1 cellular context compared by ENCODE assay signal in the genomic region with DNA sequence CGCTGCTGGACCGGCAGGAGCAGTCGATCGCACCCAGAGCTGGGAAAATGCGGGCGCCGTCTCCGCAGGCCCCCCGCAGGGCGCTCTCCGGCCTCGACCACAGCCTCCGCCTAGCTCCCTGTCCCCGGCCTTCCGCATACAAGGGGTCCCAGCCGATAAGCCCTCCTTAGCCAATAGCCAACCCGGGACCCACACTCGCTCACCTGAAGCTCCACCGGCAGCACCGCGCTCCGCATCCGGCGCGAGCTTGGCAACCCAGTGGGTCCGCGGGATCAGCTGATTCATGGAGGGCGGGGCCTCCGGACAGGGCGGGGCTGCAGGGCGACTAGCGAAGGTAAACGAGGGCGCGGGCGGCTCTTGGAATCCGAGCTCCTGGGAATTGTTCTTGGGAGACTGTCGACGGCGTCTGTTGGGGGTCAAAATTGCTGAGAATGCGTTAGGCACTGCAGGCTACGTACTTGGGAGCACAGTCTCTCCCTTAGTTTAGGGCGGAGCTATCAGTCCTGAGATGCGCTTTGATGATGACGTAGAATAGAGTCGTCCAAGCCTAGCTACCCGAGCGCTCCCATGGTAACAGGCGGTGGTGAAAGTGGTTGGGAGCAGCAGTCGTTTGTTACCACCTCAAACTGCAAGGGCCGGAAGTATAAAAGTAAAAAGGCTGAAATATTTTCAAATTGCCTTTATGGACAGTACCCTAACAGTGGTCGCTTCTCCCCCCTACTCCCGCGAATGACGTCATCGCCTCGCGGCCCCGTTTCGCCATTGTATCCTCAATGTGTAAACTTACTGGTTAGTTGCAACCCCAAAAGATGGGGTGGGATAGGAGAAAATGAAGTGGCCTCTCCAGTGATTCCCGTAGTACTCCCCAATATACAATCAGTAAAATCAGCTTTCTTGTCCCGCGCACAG.
TF ChIP-seq lines count a peak whose summit lies in the region.

Gene ALS2, minus strand, starts transcription at position 260 of the 909 bp plus-strand sequence. CDS start 12,048 bp downstream, outside the sequence.

TF ChIP-seq in HepG2, 621 proteins besides CTCF, POLR2A, EP300 and RAD21 (continued from another document and continues in another):
- peak; percentile 87; the same call in 1 of the 2 replicates for TF ChIP-seq ZNF580 (CRISPR knock-in tag; IDR thresholded peaks at IDR 0.05; ENCODE audit: borderline replicate concordance, low read depth)
- peak; percentile 88 for TF ChIP-seq ZNF761 (CRISPR knock-in tag; conservative IDR thresholded peaks at IDR 0.05)
- TF ChIP-seq ETV5 (CRISPR knock-in tag; IDR thresholded peaks at IDR 0.05; ENCODE audit: borderline replicate concordance): peak; percentile 84
- peak; percentile 94 for TF ChIP-seq SRSF1 (optimal IDR thresholded peaks at IDR 0.05; ENCODE audit: low read depth, low read length)
- peak; percentile 99 for TF ChIP-seq ZMYM4 (CRISPR knock-in tag; IDR thresholded peaks at IDR 0.05)
- peak; percentile 93 for TF ChIP-seq THAP11 (CRISPR knock-in tag; IDR thresholded peaks at IDR 0.05)
- TF ChIP-seq FIP1L1 (IDR thresholded peaks at IDR 0.05; ENCODE audit: borderline replicate concordance, insufficient read depth, low read depth, low read length): 0 out of 2 replicates have a peak, but pooled peaks have one; percentile 5
- no peak; the same call in 1 of the 2 replicates for TF ChIP-seq ZNF446 (CRISPR knock-in tag; IDR thresholded peaks at IDR 0.05)
- peak; percentile 100 for TF ChIP-seq ZNF224 (CRISPR knock-in tag; IDR thresholded peaks at IDR 0.05)
- TF ChIP-seq KDM3A (CRISPR knock-in tag; IDR thresholded peaks at IDR 0.05; ENCODE audit: low read depth): peak; percentile 30; the same call in 1 of the 2 replicates
- TF ChIP-seq ZNF883 (CRISPR knock-in tag; IDR thresholded peaks at IDR 0.05; ENCODE audit: not compliant biosample characterization): peak; percentile 58
- no peak for TF ChIP-seq NR1H2 (CRISPR knock-in tag; IDR thresholded peaks at IDR 0.05; ENCODE audit: borderline replicate concordance, low read depth)
- TF ChIP-seq, protein P1, sequence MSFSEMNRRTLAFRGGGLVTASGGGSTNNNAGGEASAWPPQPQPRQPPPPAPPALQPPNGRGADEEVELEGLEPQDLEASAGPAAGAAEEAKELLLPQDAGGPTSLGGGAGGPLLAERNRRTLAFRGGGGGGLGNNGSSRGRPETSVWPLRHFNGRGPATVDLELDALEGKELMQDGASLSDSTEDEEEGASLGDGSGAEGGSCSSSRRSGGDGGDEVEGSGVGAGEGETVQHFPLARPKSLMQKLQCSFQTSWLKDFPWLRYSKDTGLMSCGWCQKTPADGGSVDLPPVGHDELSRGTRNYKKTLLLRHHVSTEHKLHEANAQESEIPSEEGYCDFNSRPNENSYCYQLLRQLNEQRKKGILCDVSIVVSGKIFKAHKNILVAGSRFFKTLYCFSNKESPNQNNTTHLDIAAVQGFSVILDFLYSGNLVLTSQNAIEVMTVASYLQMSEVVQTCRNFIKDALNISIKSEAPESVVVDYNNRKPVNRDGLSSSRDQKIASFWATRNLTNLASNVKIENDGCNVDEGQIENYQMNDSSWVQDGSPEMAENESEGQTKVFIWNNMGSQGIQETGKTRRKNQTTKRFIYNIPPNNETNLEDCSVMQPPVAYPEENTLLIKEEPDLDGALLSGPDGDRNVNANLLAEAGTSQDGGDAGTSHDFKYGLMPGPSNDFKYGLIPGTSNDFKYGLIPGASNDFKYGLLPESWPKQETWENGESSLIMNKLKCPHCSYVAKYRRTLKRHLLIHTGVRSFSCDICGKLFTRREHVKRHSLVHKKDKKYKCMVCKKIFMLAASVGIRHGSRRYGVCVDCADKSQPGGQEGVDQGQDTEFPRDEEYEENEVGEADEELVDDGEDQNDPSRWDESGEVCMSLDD (CRISPR knock-in tag; IDR thresholded peaks at IDR 0.05; ENCODE audit: borderline replicate concordance): peak; percentile 56; the same call in 1 of the 2 replicates
- TF ChIP-seq ZNF205 (CRISPR knock-in tag; IDR thresholded peaks at IDR 0.05): peak; percentile 68; the same call in 1 of the 2 replicates
- TF ChIP-seq PITX1 (CRISPR knock-in tag; IDR thresholded peaks at IDR 0.05): peak; percentile 81
- peak; percentile 66; the same call in 1 of the 2 replicates for TF ChIP-seq MED13 (CRISPR knock-in tag; IDR thresholded peaks at IDR 0.05)
- TF ChIP-seq ZNF296 (CRISPR knock-in tag; conservative IDR thresholded peaks at IDR 0.05): no peak
- TF ChIP-seq FLYWCH1 (CRISPR knock-in tag; IDR thresholded peaks at IDR 0.05): no peak
- TF ChIP-seq U2AF2 (IDR thresholded peaks at IDR 0.05; ENCODE audit: low read depth, low read length): no peak
- TF ChIP-seq NR2F1 (CRISPR knock-in tag; IDR thresholded peaks at IDR 0.05): 0 out of 4 replicates have a peak, but pooled peaks of 1 of the 2 experiments have one; percentile 13
- TF ChIP-seq, protein P2, sequence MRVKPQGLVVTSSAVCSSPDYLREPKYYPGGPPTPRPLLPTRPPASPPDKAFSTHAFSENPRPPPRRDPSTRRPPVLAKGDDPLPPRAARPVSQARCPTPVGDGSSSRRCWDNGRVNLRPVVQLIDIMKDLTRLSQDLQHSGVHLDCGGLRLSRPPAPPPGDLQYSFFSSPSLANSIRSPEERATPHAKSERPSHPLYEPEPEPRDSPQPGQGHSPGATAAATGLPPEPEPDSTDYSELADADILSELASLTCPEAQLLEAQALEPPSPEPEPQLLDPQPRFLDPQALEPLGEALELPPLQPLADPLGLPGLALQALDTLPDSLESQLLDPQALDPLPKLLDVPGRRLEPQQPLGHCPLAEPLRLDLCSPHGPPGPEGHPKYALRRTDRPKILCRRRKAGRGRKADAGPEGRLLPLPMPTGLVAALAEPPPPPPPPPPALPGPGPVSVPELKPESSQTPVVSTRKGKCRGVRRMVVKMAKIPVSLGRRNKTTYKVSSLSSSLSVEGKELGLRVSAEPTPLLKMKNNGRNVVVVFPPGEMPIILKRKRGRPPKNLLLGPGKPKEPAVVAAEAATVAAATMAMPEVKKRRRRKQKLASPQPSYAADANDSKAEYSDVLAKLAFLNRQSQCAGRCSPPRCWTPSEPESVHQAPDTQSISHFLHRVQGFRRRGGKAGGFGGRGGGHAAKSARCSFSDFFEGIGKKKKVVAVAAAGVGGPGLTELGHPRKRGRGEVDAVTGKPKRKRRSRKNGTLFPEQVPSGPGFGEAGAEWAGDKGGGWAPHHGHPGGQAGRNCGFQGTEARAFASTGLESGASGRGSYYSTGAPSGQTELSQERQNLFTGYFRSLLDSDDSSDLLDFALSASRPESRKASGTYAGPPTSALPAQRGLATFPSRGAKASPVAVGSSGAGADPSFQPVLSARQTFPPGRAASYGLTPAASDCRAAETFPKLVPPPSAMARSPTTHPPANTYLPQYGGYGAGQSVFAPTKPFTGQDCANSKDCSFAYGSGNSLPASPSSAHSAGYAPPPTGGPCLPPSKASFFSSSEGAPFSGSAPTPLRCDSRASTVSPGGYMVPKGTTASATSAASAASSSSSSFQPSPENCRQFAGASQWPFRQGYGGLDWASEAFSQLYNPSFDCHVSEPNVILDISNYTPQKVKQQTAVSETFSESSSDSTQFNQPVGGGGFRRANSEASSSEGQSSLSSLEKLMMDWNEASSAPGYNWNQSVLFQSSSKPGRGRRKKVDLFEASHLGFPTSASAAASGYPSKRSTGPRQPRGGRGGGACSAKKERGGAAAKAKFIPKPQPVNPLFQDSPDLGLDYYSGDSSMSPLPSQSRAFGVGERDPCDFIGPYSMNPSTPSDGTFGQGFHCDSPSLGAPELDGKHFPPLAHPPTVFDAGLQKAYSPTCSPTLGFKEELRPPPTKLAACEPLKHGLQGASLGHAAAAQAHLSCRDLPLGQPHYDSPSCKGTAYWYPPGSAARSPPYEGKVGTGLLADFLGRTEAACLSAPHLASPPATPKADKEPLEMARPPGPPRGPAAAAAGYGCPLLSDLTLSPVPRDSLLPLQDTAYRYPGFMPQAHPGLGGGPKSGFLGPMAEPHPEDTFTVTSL (CRISPR knock-in tag; IDR thresholded peaks at IDR 0.05; ENCODE audit: borderline replicate concordance): 0 out of 2 replicates have a peak, but pooled peaks have one; percentile 2
- TF ChIP-seq ZSCAN29 (CRISPR knock-in tag; conservative IDR thresholded peaks at IDR 0.05): peak; percentile 81
- no peak for TF ChIP-seq ZNF629 (CRISPR knock-in tag; conservative IDR thresholded peaks at IDR 0.05)
- TF ChIP-seq ZNF790 (CRISPR knock-in tag; IDR thresholded peaks at IDR 0.05; ENCODE audit: borderline replicate concordance): no peak
- no peak for TF ChIP-seq NR0B2 (CRISPR knock-in tag; IDR thresholded peaks at IDR 0.05)
- no peak; the same call in 1 of the 2 replicates for TF ChIP-seq ZBTB8A (CRISPR knock-in tag; IDR thresholded peaks at IDR 0.05; ENCODE audit: borderline replicate concordance, low read depth)
- TF ChIP-seq IRX3 (CRISPR knock-in tag; IDR thresholded peaks at IDR 0.05; ENCODE audit: borderline replicate concordance, low read depth): no peak
- TF ChIP-seq FOXO4 (CRISPR knock-in tag; conservative IDR thresholded peaks at IDR 0.05): 0 out of 2 replicates have a peak, but pooled peaks have one; percentile 46
- TF ChIP-seq ZNF569 (CRISPR knock-in tag; IDR thresholded peaks at IDR 0.05; ENCODE audit: borderline replicate concordance): peak; percentile 74; the same call in 1 of the 2 replicates
- peak; percentile 71; the same call in 1 of the 2 replicates for TF ChIP-seq ZFP82 (CRISPR knock-in tag; IDR thresholded peaks at IDR 0.05; ENCODE audit: borderline replicate concordance)
- TF ChIP-seq ZNF543 (CRISPR knock-in tag; IDR thresholded peaks at IDR 0.05): peak; percentile 73; the same call in 1 of the 2 replicates
- TF ChIP-seq MLX (CRISPR knock-in tag; IDR thresholded peaks at IDR 0.05): no peak
- TF ChIP-seq ZNF44 (CRISPR knock-in tag; IDR thresholded peaks at IDR 0.05): 0 out of 2 replicates have a peak, but pooled peaks have one; percentile 9
- TF ChIP-seq CBX5 (CRISPR knock-in tag; IDR thresholded peaks at IDR 0.05; ENCODE audit: borderline replicate concordance): peak; percentile 34; the same call in 1 of the 2 replicates
- peak; percentile 84 for TF ChIP-seq ZNF331 (CRISPR knock-in tag; IDR thresholded peaks at IDR 0.05)
- no peak for TF ChIP-seq SYNCRIP (IDR thresholded peaks at IDR 0.05; ENCODE audit: insufficient read depth, low read depth, low read length)
- no peak for TF ChIP-seq NFE2 (CRISPR knock-in tag; IDR thresholded peaks at IDR 0.05)
- TF ChIP-seq, protein P3, sequence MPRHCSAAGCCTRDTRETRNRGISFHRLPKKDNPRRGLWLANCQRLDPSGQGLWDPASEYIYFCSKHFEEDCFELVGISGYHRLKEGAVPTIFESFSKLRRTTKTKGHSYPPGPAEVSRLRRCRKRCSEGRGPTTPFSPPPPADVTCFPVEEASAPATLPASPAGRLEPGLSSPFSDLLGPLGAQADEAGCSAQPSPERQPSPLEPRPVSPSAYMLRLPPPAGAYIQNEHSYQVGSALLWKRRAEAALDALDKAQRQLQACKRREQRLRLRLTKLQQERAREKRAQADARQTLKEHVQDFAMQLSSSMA (CRISPR knock-in tag; IDR thresholded peaks at IDR 0.05): no peak
- TF ChIP-seq ZNF792 (CRISPR knock-in tag; IDR thresholded peaks at IDR 0.05): no peak; the same call in 1 of the 2 replicates
- TF ChIP-seq ZBTB7A (CRISPR knock-in tag; IDR thresholded peaks at IDR 0.05): 0 out of 2 replicates have a peak, but pooled peaks have one; percentile 37
- no peak for TF ChIP-seq GTF2F1 (IDR thresholded peaks at IDR 0.05; ENCODE audit: low read length)
- TF ChIP-seq ZNF280B (CRISPR knock-in tag; IDR thresholded peaks at IDR 0.05; ENCODE audit: borderline replicate concordance): peak; percentile 90; the same call in 1 of the 2 replicates
- TF ChIP-seq ZNF441 (CRISPR knock-in tag; IDR thresholded peaks at IDR 0.05; ENCODE audit: borderline replicate concordance): peak; percentile 94
- no peak for TF ChIP-seq SUZ12 (IDR thresholded peaks at IDR 0.05; ENCODE audit: low read depth, low read length)
- TF ChIP-seq MIXL1 (CRISPR knock-in tag; IDR thresholded peaks at IDR 0.05): peak; percentile 42; the same call in 1 of the 2 replicates
- TF ChIP-seq ZNF644 (CRISPR knock-in tag; IDR thresholded peaks at IDR 0.05; ENCODE audit: low read depth): peak; percentile 52
- TF ChIP-seq MZF1 (CRISPR knock-in tag; IDR thresholded peaks at IDR 0.05; ENCODE audit: borderline replicate concordance): 0 out of 2 replicates have a peak, but pooled peaks have one; percentile 54
- TF ChIP-seq ZNF138 (CRISPR knock-in tag; IDR thresholded peaks at IDR 0.05; ENCODE audit: low read depth): no peak; the same call in 1 of the 2 replicates
- TF ChIP-seq KLF15 (CRISPR knock-in tag; IDR thresholded peaks at IDR 0.05; ENCODE audit: borderline replicate concordance): peak; percentile 92; the same call in 1 of the 2 replicates
